Comparison of ENCODE assay signal across 10 cellular contexts in genomic region chr16:83952587-83952939, GRCh38. TPM values are rescaled to one million over a fixed set of nuclear protein-coding genes. Genes with fewer than 3 reads are reported as not detected.
DNase-seq lines count a peak whose midpoint lies in the region; ATAC-seq, FAIRE-seq and TF ChIP-seq lines count a peak whose summit lies in the region.
"Had no signal": no experiment of that assay in that cellular context is flagged by ENCODE, and none has a peak within 500 bp of the region (broad histone marks: within the 10 kb centered on the region; RNA-seq: fewer than 3 reads in every experiment).

No MANE protein-coding gene starts in this region.

- H3K4me2 ChIP-seq in keratinocyte (ENCODE audit: control insufficient read depth, extremely low read depth, insufficient read depth, low read depth, low read length): peak overlapping the region; percentile 86

- H3K27ac Mint-ChIP-seq in activated CD4-positive, alpha-beta T cell treated with anti-CD3 and anti-CD28 coated beads for 36 hours: peak overlapping the region; percentile 55
- H3K27ac Mint-ChIP-seq in activated T-helper 1 cell treated with anti-CD3 and anti-CD28 coated beads, Interleukin-12 subunit alpha, Interleukin-12 subunit beta, Interleukin-2, Interleukin-4 antibody, amounts not matched to agents 30 ng/mL and 10 ng/mL and 1 ng/mL, durations not matched to agents 14 hours and 24 hours and 36 hours: peak overlapping the region; percentile 48

- peaks cover 19% of the 10 kb centered on the region for H3K4me1 ChIP-seq in keratinocyte (ENCODE audit: control insufficient read depth, extremely low read depth, insufficient read depth, low read length)
- H3K4me1 ChIP-seq in thoracic aorta (ENCODE audit: control insufficient read depth in 1 of 2, low read depth in 2 of 2): peaks cover 14 to 36% of the 10 kb centered on the region in 2 donors

- H3K36me3 Mint-ChIP-seq in activated CD4-positive, alpha-beta T cell treated with anti-CD3 and anti-CD28 coated beads for 36 hours (ENCODE audit: low read depth): no peaks in the 10 kb centered on the region
- no peaks in the 10 kb centered on the region for H3K36me3 Mint-ChIP-seq in activated T-helper 1 cell treated with anti-CD3 and anti-CD28 coated beads, Interleukin-12 subunit alpha, Interleukin-12 subunit beta, Interleukin-2, Interleukin-4 antibody, amounts not matched to agents 30 ng/mL and 10 ng/mL and 1 ng/mL, durations not matched to agents 14 hours and 24 hours and 36 hours (ENCODE audit: low read depth)

- peaks cover 16% of the 10 kb centered on the region for H3K27me3 Mint-ChIP-seq in activated CD4-positive, alpha-beta T cell treated with anti-CD3 and anti-CD28 coated beads for 36 hours
- peaks cover 11% of the 10 kb centered on the region for H3K27me3 Mint-ChIP-seq in activated T-helper 1 cell treated with anti-CD3 and anti-CD28 coated beads, Interleukin-12 subunit alpha, Interleukin-12 subunit beta, Interleukin-2, Interleukin-4 antibody, amounts not matched to agents 30 ng/mL and 10 ng/mL and 1 ng/mL, durations not matched to agents 14 hours and 24 hours and 36 hours (ENCODE audit: insufficient read depth)

- peaks cover 19% of the 10 kb centered on the region for H3K4me1 Mint-ChIP-seq in activated CD4-positive, alpha-beta T cell treated with anti-CD3 and anti-CD28 coated beads for 36 hours
- H3K4me1 Mint-ChIP-seq in activated T-helper 1 cell treated with anti-CD3 and anti-CD28 coated beads, Interleukin-12 subunit alpha, Interleukin-12 subunit beta, Interleukin-2, Interleukin-4 antibody, amounts not matched to agents 30 ng/mL and 10 ng/mL and 1 ng/mL, durations not matched to agents 14 hours and 24 hours and 36 hours (ENCODE audit: low read depth): peaks cover 18% of the 10 kb centered on the region

- H3K27ac ChIP-seq in keratinocyte (ENCODE audit: control insufficient read depth, insufficient read depth, low read length): peak overlapping the region; percentile 85
- peak overlapping the region; percentile 91 to 94 for H3K27ac ChIP-seq in thoracic aorta

- CTCF ChIA-PET in activated CD4-positive, alpha-beta T cell treated with anti-CD3 and anti-CD28 coated beads for 36 hours (lab: Charles Lee): interaction anchor here (2.0 kb wide), 1 partner anchor 106 kb away, joined by 11 read pairs; no protein-coding TSS in a partner anchor

- H3K9me3 ChIP-seq in keratinocyte (ENCODE audit: control insufficient read depth, low read depth, low read length) (no peaks in the 10 kb centered on the region), thoracic aorta (no peaks in the 10 kb centered on the region)

- H3K9ac ChIP-seq in keratinocyte (ENCODE audit: control insufficient read depth, extremely low read depth, insufficient read depth, low read length): peak overlapping the region; percentile 85

- H3K4me3 ChIP-seq in keratinocyte (ENCODE audit: control insufficient read depth in 2 of 3, extremely low read depth in 1 of 3, insufficient read depth in 2 of 3, low read depth in 1 of 3, low read length in 3 of 3) (peak overlapping the region; percentile 46 to 62 (median 59)), thoracic aorta (peak overlapping the region; percentile 83)

- no peak for ATAC-seq in activated CD4-positive, alpha-beta T cell treated with anti-CD3 and anti-CD28 coated beads for 36 hours
- ATAC-seq in thoracic aorta (ENCODE audit: insufficient number of reproducible peaks, low FRiP score, low read depth) (peak; percentile 13), sciatic nerve (no peak)

- FAIRE-seq in keratinocyte (lab: Jason Lieb, UNC): no peak

- intact Hi-C loops in activated CD4-positive, alpha-beta T cell treated with anti-CD3 and anti-CD28 coated beads for 36 hours (cut with DNase I, micrococcal nuclease): loop anchor here (2.0 to 10.0 kb wide), 2 partner anchors 234 to 552 kb away; partner anchors contain the start of genes MEAK7 (in 1 of the 2) and TAF1C (in 1 of the 2)
- intact Hi-C loops in activated T-helper 1 cell treated with anti-CD3 and anti-CD28 coated beads, Interleukin-12 subunit alpha, Interleukin-12 subunit beta, Interleukin-2, Interleukin-4 antibody, amounts not matched to agents 30 ng/mL and 10 ng/mL and 1 ng/mL, durations not matched to agents 14 hours and 24 hours and 36 hours (cut with micrococcal nuclease): no loop called here
- intact Hi-C loops in sciatic nerve (cut with DNase I): no loop called here

- H4K20me1 ChIP-seq in keratinocyte (ENCODE audit: control insufficient read depth, extremely low read depth, insufficient read depth, low read length): no peaks in the 10 kb centered on the region

- dilution Hi-C loops in keratinocyte (cut with MboI; ENCODE audit: extremely low pct_ligation_motif_present, low sequenced_read_pairs): no loop called here

- no peaks in the 10 kb centered on the region for H3K79me2 ChIP-seq in keratinocyte (ENCODE audit: control insufficient read depth, insufficient read depth, low read length)

- H3K36me3 ChIP-seq in keratinocyte (ENCODE audit: control insufficient read depth in 2 of 2, extremely low read depth in 1 of 2, insufficient read depth in 2 of 2, low read length in 2 of 2): no peaks in the 10 kb centered on the region
- H3K36me3 ChIP-seq in thoracic aorta: no peaks in the 10 kb centered on the region

- DNase-seq in activated CD4-positive, alpha-beta T cell treated with anti-CD3 and anti-CD28 coated beads for 36 hours: no peak
- no peak for DNase-seq in activated CD4-positive, alpha-beta T cell treated with anti-CD3 and anti-CD28 coated beads, Interleukin-2, amount 50 U/mL, for 4 hours
- DNase-seq in activated T-helper 1 cell treated with anti-CD3 and anti-CD28 coated beads, Interleukin-12 subunit alpha, Interleukin-12 subunit beta, Interleukin-2, Interleukin-4 antibody, amounts not matched to agents 30 ng/mL and 10 ng/mL and 1 ng/mL, durations not matched to agents 14 hours and 24 hours and 36 hours (ENCODE audit: low spot score): no peak
- DNase-seq in keratinocyte (ENCODE audit: low read depth, low spot score) (no peak), thoracic aorta (ENCODE audit: low spot score) (no peak), GM10266 (ENCODE audit: extremely low spot score) (no peak), sciatic nerve (ENCODE audit: low spot score) (no peak), NCI-H2227 (lab: John Stamatoyannopoulos, UW; ENCODE audit: unreplicated experiment) (no peak)

- H3K4me3 Mint-ChIP-seq in activated CD4-positive, alpha-beta T cell treated with anti-CD3 and anti-CD28 coated beads for 36 hours: peak overlapping the region; percentile 66
- no peak overlapping the region for H3K4me3 Mint-ChIP-seq in activated T-helper 1 cell treated with anti-CD3 and anti-CD28 coated beads, Interleukin-12 subunit alpha, Interleukin-12 subunit beta, Interleukin-2, Interleukin-4 antibody, amounts not matched to agents 30 ng/mL and 10 ng/mL and 1 ng/mL, durations not matched to agents 14 hours and 24 hours and 36 hours

- TF ChIP-seq CTCF in keratinocyte (optimal IDR thresholded peaks at IDR 0.05 in 1 of 3, IDR thresholded peaks at IDR 0.05 in 1 of 3, conservative IDR thresholded peaks at IDR 0.05 in 1 of 3; ENCODE audit: extremely low read depth in 1 of 3, insufficient read depth in 2 of 3, low read length in 3 of 3) (no peak), thoracic aorta (IDR thresholded peaks at IDR 0.05) (no peak), GM10266 (IDR thresholded peaks at IDR 0.05; ENCODE audit: control insufficient read depth, insufficient read depth, low read depth, missing control alignments) (no peak)

- H3K9me1 ChIP-seq in keratinocyte (ENCODE audit: control insufficient read depth, extremely low read depth, insufficient read depth, low read length): no peaks in the 10 kb centered on the region

- POLR2A ChIA-PET in activated CD4-positive, alpha-beta T cell treated with anti-CD3 and anti-CD28 coated beads for 36 hours (lab: Charles Lee): no interaction called here

- H2AFZ ChIP-seq in keratinocyte (ENCODE audit: control insufficient read depth, low read length): peak overlapping the region; percentile 93

- no peaks in the 10 kb centered on the region for H3K9me3 Mint-ChIP-seq in activated CD4-positive, alpha-beta T cell treated with anti-CD3 and anti-CD28 coated beads for 36 hours (ENCODE audit: low read depth)
- no peaks in the 10 kb centered on the region for H3K9me3 Mint-ChIP-seq in activated T-helper 1 cell treated with anti-CD3 and anti-CD28 coated beads, Interleukin-12 subunit alpha, Interleukin-12 subunit beta, Interleukin-2, Interleukin-4 antibody, amounts not matched to agents 30 ng/mL and 10 ng/mL and 1 ng/mL, durations not matched to agents 14 hours and 24 hours and 36 hours

- no peaks in the 10 kb centered on the region for H3K27me3 ChIP-seq in keratinocyte (ENCODE audit: control insufficient read depth, extremely low read depth, insufficient read depth, low read length)
- no peaks in the 10 kb centered on the region for H3K27me3 ChIP-seq in thoracic aorta (replicated peaks; ENCODE audit: insufficient read depth)

RNA-seq across cellular contexts. Expression of gene OSGIN1, which starts 0.5 kb away (rescaled TPM):
- 1 to 10 TPM in 1 of 2 experiments, under 1 TPM in 1; 0.75 to 1.0 TPM for total RNA-seq in activated CD4-positive, alpha-beta T cell treated with anti-CD3 and anti-CD28 coated beads for 36 hours
- total RNA-seq in activated T-helper 1 cell treated with anti-CD3 and anti-CD28 coated beads, Interleukin-12 subunit alpha, Interleukin-12 subunit beta, Interleukin-2, Interleukin-4 antibody, amounts not matched to agents 30 ng/mL and 10 ng/mL and 1 ng/mL, durations not matched to agents 14 hours and 24 hours and 36 hours: 1.2 and 2.2 TPM in 2 replicates
- 2.1 to 2.3 TPM (median 2.2 TPM) in 3 replicates for polyA plus RNA-seq in keratinocyte
- polyA plus RNA-seq in keratinocyte (2011; ENCODE audit: low read depth): 3.3 TPM
- polyA plus RNA-seq in keratinocyte (2011; cell fraction: cytosol; rRNA removed): 1.5 and 3.1 TPM in 2 replicates
- 3.6 and 7.0 TPM in 2 replicates for polyA plus RNA-seq in keratinocyte (2011; cell fraction: nucleus; rRNA removed)
- polyA plus RNA-seq in keratinocyte (2012; ENCODE audit: low replicate concordance): 3.3 and 5.0 TPM in 2 replicates
- polyA minus RNA-seq in keratinocyte: 0.99 to 3.8 TPM (median 1.6 TPM) in 3 replicates
- polyA minus RNA-seq in keratinocyte (2011; cell fraction: cytosol; rRNA and poly(A)+ RNA removed): 1.7 TPM
- polyA minus RNA-seq in keratinocyte (2011; cell fraction: nucleus; rRNA and poly(A)+ RNA removed): 4.9 and 5.4 TPM in 2 replicates
- total RNA-seq in thoracic aorta (10 to 100 TPM in 1 of 2 donors, 1 to 10 TPM in 1; 3.7 to 16.2 TPM), sciatic nerve (11.5 TPM)

RNA-seq across cellular contexts. Expression of gene NECAB2, which starts 15.5 kb away (rescaled TPM):
- total RNA-seq in activated CD4-positive, alpha-beta T cell treated with anti-CD3 and anti-CD28 coated beads for 36 hours: not detected
- total RNA-seq in activated T-helper 1 cell treated with anti-CD3 and anti-CD28 coated beads, Interleukin-12 subunit alpha, Interleukin-12 subunit beta, Interleukin-2, Interleukin-4 antibody, amounts not matched to agents 30 ng/mL and 10 ng/mL and 1 ng/mL, durations not matched to agents 14 hours and 24 hours and 36 hours: not detected in 2 replicates
- polyA plus RNA-seq in keratinocyte: 0.13 TPM in 1 of 3 replicates, not detected in the others
- not detected for polyA plus RNA-seq in keratinocyte (2011; ENCODE audit: low read depth)
- polyA plus RNA-seq in keratinocyte (2011; cell fraction: cytosol; rRNA removed): not detected in 2 replicates
- 0.05 TPM in 1 of 2 replicates, not detected in the other for polyA plus RNA-seq in keratinocyte (2011; cell fraction: nucleus; rRNA removed)
- not detected in 2 replicates for polyA plus RNA-seq in keratinocyte (2012; ENCODE audit: low replicate concordance)
- not detected in 3 replicates for polyA minus RNA-seq in keratinocyte
- not detected for polyA minus RNA-seq in keratinocyte (2011; cell fraction: cytosol; rRNA and poly(A)+ RNA removed)
- not detected in 2 replicates for polyA minus RNA-seq in keratinocyte (2011; cell fraction: nucleus; rRNA and poly(A)+ RNA removed)
- total RNA-seq in thoracic aorta (not detected), sciatic nerve (0.80 TPM)
- total RNA-seq: dermis microvascular lymphatic vessel endothelial cell, SK-MEL-5 had no signal

RNA-seq across cellular contexts. Expression of gene MLYCD, which starts 53.6 kb away (rescaled TPM):
- 1 to 10 TPM; 3.3 to 3.8 TPM for total RNA-seq in activated CD4-positive, alpha-beta T cell treated with anti-CD3 and anti-CD28 coated beads for 36 hours
- 5.0 and 6.1 TPM in 2 replicates for total RNA-seq in activated T-helper 1 cell treated with anti-CD3 and anti-CD28 coated beads, Interleukin-12 subunit alpha, Interleukin-12 subunit beta, Interleukin-2, Interleukin-4 antibody, amounts not matched to agents 30 ng/mL and 10 ng/mL and 1 ng/mL, durations not matched to agents 14 hours and 24 hours and 36 hours
- 0.92 to 1.6 TPM (median 1.2 TPM) in 3 replicates for polyA plus RNA-seq in keratinocyte
- polyA plus RNA-seq in keratinocyte (2011; ENCODE audit: low read depth): 1.3 TPM
- 0.78 and 1.0 TPM in 2 replicates for polyA plus RNA-seq in keratinocyte (2011; cell fraction: cytosol; rRNA removed)
- 2.9 and 3.5 TPM in 2 replicates for polyA plus RNA-seq in keratinocyte (2011; cell fraction: nucleus; rRNA removed)
- 1.1 and 1.7 TPM in 2 replicates for polyA plus RNA-seq in keratinocyte (2012; ENCODE audit: low replicate concordance)
- 1.2 to 4.8 TPM (median 1.9 TPM) in 3 replicates for polyA minus RNA-seq in keratinocyte
- 0.96 TPM for polyA minus RNA-seq in keratinocyte (2011; cell fraction: cytosol; rRNA and poly(A)+ RNA removed)
- polyA minus RNA-seq in keratinocyte (2011; cell fraction: nucleus; rRNA and poly(A)+ RNA removed): 1.9 and 3.3 TPM in 2 replicates
- total RNA-seq in thoracic aorta: 10 to 100 TPM; 14.1 to 23.6 TPM
- total RNA-seq in sciatic nerve: 8.2 TPM

Comparison
In these comparisons a context has a peak if more than half of its experiments do, and no peak if none do; other contexts are left out.
1. intact Hi-C loops: an anchor here in activated CD4-positive, alpha-beta T cell treated with anti-CD3 and anti-CD28 coated beads for 36 hours (2.0 to 10.0 kb wide); none called in activated T-helper 1 cell treated with anti-CD3 and anti-CD28 coated beads, Interleukin-12 subunit alpha, Interleukin-12 subunit beta, Interleukin-2, Interleukin-4 antibody, amounts not matched to agents 30 ng/mL and 10 ng/mL and 1 ng/mL, durations not matched to agents 14 hours and 24 hours and 36 hours and sciatic nerve.